ENCODE assay signal across 1 cellular context in the genomic region with DNA sequence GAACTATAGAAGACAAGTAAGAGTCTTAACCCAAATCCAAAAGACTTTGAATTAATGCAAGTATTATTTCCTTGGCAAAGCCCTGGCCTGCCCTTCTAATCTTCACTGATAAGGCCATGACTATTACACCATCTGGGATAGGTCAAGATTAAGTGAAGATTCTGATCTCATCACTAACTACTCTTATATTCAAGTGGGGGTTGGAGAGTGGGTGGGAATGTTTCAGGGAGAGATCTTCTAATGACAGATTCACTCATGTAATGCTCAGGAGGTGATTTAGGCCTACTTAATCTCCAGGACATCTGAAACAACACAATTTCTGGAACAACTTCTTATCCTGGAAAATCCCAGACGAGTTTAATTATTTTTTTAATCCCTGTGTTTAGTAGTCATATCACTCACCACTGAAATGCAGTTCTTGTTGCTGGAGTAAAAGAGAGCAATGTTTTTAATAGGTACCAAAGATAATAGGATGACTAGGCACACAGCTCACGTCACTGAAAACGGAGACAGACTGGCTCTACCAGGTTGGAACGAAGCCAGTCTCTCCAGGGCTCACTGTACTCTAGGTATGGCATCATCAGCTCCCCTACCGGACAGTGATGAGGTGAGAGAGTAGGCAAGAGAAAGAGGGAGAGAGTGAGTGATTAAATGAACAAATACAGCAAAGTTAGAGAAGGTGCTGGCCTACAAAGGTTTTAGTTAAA.
TF ChIP-seq lines count a peak whose summit lies in the region.

No MANE protein-coding gene starts in this region.

TF ChIP-seq in WTC11, 78 proteins besides CTCF, POLR2A, EP300 and RAD21 (continued from another document):
- TF ChIP-seq, protein P1, sequence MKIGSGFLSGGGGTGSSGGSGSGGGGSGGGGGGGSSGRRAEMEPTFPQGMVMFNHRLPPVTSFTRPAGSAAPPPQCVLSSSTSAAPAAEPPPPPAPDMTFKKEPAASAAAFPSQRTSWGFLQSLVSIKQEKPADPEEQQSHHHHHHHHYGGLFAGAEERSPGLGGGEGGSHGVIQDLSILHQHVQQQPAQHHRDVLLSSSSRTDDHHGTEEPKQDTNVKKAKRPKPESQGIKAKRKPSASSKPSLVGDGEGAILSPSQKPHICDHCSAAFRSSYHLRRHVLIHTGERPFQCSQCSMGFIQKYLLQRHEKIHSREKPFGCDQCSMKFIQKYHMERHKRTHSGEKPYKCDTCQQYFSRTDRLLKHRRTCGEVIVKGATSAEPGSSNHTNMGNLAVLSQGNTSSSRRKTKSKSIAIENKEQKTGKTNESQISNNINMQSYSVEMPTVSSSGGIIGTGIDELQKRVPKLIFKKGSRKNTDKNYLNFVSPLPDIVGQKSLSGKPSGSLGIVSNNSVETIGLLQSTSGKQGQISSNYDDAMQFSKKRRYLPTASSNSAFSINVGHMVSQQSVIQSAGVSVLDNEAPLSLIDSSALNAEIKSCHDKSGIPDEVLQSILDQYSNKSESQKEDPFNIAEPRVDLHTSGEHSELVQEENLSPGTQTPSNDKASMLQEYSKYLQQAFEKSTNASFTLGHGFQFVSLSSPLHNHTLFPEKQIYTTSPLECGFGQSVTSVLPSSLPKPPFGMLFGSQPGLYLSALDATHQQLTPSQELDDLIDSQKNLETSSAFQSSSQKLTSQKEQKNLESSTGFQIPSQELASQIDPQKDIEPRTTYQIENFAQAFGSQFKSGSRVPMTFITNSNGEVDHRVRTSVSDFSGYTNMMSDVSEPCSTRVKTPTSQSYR (CRISPR knock-in tag; IDR thresholded peaks at IDR 0.05), result no peak
- TF ChIP-seq FOXP1 (CRISPR knock-in tag; IDR thresholded peaks at IDR 0.05; ENCODE audit: borderline replicate concordance), result no peak
- no peak for TF ChIP-seq MXD4 (CRISPR knock-in tag; IDR thresholded peaks at IDR 0.05; ENCODE audit: borderline replicate concordance)
- no peak for TF ChIP-seq IRF2 (CRISPR knock-in tag; IDR thresholded peaks at IDR 0.05; ENCODE audit: borderline replicate concordance, low read depth)
- TF ChIP-seq, protein P2, sequence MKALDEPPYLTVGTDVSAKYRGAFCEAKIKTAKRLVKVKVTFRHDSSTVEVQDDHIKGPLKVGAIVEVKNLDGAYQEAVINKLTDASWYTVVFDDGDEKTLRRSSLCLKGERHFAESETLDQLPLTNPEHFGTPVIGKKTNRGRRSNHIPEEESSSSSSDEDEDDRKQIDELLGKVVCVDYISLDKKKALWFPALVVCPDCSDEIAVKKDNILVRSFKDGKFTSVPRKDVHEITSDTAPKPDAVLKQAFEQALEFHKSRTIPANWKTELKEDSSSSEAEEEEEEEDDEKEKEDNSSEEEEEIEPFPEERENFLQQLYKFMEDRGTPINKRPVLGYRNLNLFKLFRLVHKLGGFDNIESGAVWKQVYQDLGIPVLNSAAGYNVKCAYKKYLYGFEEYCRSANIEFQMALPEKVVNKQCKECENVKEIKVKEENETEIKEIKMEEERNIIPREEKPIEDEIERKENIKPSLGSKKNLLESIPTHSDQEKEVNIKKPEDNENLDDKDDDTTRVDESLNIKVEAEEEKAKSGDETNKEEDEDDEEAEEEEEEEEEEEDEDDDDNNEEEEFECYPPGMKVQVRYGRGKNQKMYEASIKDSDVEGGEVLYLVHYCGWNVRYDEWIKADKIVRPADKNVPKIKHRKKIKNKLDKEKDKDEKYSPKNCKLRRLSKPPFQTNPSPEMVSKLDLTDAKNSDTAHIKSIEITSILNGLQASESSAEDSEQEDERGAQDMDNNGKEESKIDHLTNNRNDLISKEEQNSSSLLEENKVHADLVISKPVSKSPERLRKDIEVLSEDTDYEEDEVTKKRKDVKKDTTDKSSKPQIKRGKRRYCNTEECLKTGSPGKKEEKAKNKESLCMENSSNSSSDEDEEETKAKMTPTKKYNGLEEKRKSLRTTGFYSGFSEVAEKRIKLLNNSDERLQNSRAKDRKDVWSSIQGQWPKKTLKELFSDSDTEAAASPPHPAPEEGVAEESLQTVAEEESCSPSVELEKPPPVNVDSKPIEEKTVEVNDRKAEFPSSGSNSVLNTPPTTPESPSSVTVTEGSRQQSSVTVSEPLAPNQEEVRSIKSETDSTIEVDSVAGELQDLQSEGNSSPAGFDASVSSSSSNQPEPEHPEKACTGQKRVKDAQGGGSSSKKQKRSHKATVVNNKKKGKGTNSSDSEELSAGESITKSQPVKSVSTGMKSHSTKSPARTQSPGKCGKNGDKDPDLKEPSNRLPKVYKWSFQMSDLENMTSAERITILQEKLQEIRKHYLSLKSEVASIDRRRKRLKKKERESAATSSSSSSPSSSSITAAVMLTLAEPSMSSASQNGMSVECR (CRISPR knock-in tag; IDR thresholded peaks at IDR 0.05; ENCODE audit: borderline replicate concordance), result no peak
- no peak for TF ChIP-seq JAZF1 (CRISPR knock-in tag; IDR thresholded peaks at IDR 0.05)
- TF ChIP-seq ZNF423 (CRISPR knock-in tag; IDR thresholded peaks at IDR 0.05), result no peak
- TF ChIP-seq, protein P3, sequence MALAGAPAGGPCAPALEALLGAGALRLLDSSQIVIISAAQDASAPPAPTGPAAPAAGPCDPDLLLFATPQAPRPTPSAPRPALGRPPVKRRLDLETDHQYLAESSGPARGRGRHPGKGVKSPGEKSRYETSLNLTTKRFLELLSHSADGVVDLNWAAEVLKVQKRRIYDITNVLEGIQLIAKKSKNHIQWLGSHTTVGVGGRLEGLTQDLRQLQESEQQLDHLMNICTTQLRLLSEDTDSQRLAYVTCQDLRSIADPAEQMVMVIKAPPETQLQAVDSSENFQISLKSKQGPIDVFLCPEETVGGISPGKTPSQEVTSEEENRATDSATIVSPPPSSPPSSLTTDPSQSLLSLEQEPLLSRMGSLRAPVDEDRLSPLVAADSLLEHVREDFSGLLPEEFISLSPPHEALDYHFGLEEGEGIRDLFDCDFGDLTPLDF (CRISPR knock-in tag; IDR thresholded peaks at IDR 0.05), result no peak
- TF ChIP-seq NFE2L1 (CRISPR knock-in tag; IDR thresholded peaks at IDR 0.05), result no peak
- no peak for TF ChIP-seq FOXJ3 (CRISPR knock-in tag; IDR thresholded peaks at IDR 0.05; ENCODE audit: borderline replicate concordance)
- TF ChIP-seq, protein P4, sequence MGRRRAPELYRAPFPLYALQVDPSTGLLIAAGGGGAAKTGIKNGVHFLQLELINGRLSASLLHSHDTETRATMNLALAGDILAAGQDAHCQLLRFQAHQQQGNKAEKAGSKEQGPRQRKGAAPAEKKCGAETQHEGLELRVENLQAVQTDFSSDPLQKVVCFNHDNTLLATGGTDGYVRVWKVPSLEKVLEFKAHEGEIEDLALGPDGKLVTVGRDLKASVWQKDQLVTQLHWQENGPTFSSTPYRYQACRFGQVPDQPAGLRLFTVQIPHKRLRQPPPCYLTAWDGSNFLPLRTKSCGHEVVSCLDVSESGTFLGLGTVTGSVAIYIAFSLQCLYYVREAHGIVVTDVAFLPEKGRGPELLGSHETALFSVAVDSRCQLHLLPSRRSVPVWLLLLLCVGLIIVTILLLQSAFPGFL (CRISPR knock-in tag; IDR thresholded peaks at IDR 0.05; ENCODE audit: borderline replicate concordance), result no peak
